Comparison of ENCODE assay signal across 2 cellular contexts in genomic region chr19:35027851-35028599, GRCh38.
TF ChIP-seq lines count a peak whose summit lies in the region.

No MANE protein-coding gene starts in this region.

TF ChIP-seq in HEK293, 187 proteins besides CTCF, POLR2A, EP300 and RAD21 (continues in another document):
- TF ChIP-seq ZNF585B (tag by site-specific recombination; IDR thresholded peaks at IDR 0.05) (no peak), GLI2 (tag by site-specific recombination; IDR thresholded peaks at IDR 0.05; ENCODE audit: borderline replicate concordance, low read depth) (no peak), ZNF530 (tag by site-specific recombination; IDR thresholded peaks at IDR 0.05; ENCODE audit: low read depth) (no peak), OSR2 (tag by site-specific recombination; IDR thresholded peaks at IDR 0.05) (no peak), YY1 (tag by site-specific recombination; IDR thresholded peaks at IDR 0.05) (no peak), ZNF791 (tag by site-specific recombination; IDR thresholded peaks at IDR 0.05) (no peak), ZNF548 (tag by site-specific recombination; IDR thresholded peaks at IDR 0.05) (no peak), ZNF623 (tag by site-specific recombination; IDR thresholded peaks at IDR 0.05) (no peak), HIC1 (tag by site-specific recombination; IDR thresholded peaks at IDR 0.05) (peak; percentile 59; the same call in 1 of the 2 replicates), KLF17 (tag by site-specific recombination; IDR thresholded peaks at IDR 0.05) (0 out of 2 replicates have a peak, but pooled peaks have one; percentile 24), ZNF513 (tag by site-specific recombination; IDR thresholded peaks at IDR 0.05) (no peak; the same call in 1 of the 2 replicates), ZNF660 (tag by site-specific recombination; IDR thresholded peaks at IDR 0.05) (no peak), KLF10 (tag by site-specific recombination; IDR thresholded peaks at IDR 0.05) (0 out of 2 replicates have a peak, but pooled peaks have one; percentile 30), ZSCAN30 (tag by site-specific recombination; IDR thresholded peaks at IDR 0.05) (0 out of 2 replicates have a peak, but pooled peaks have one; percentile 24), SCRT1 (tag by site-specific recombination; IDR thresholded peaks at IDR 0.05; ENCODE audit: borderline replicate concordance) (no peak), ZNF426 (tag by site-specific recombination; IDR thresholded peaks at IDR 0.05) (no peak), SALL2 (tag by site-specific recombination; IDR thresholded peaks at IDR 0.05; ENCODE audit: borderline replicate concordance) (no peak), GLI4 (tag by site-specific recombination; IDR thresholded peaks at IDR 0.05) (no peak), ZNF416 (tag by site-specific recombination; IDR thresholded peaks at IDR 0.05) (no peak), ZNF777 (tag by site-specific recombination; IDR thresholded peaks at IDR 0.05; ENCODE audit: borderline replicate concordance) (no peak), ZNF10 (tag by site-specific recombination; IDR thresholded peaks at IDR 0.05) (peak; percentile 50; the same call in 1 of the 2 replicates), KLF8 (tag by site-specific recombination; IDR thresholded peaks at IDR 0.05) (peak; percentile 57), ZBTB8A (tag by site-specific recombination; IDR thresholded peaks at IDR 0.05) (peak; percentile 41), ZNF18 (tag by site-specific recombination; IDR thresholded peaks at IDR 0.05) (no peak), ZNF23 (tag by site-specific recombination; IDR thresholded peaks at IDR 0.05; ENCODE audit: borderline replicate concordance) (no peak), ZNF157 (tag by site-specific recombination; IDR thresholded peaks at IDR 0.05) (no peak), WT1 (tag by site-specific recombination; IDR thresholded peaks at IDR 0.05) (no peak), ZFHX2 (tag by site-specific recombination; conservative IDR thresholded peaks at IDR 0.05) (no peak)

TF ChIP-seq in K562, 482 proteins besides CTCF, POLR2A, EP300 and RAD21 (continues in another document):
- TF ChIP-seq PHB2 (IDR thresholded peaks at IDR 0.05; ENCODE audit: low read depth) (no peak), TSHZ1 (CRISPR knock-in tag; IDR thresholded peaks at IDR 0.05) (no peak), SMARCA5 (IDR thresholded peaks at IDR 0.05) (peak; percentile 40; the same call in 1 of the 2 replicates), FUS (optimal IDR thresholded peaks at IDR 0.05; ENCODE audit: low read depth, low read length) (no peak), MAFG (tag; conservative IDR thresholded peaks at IDR 0.05) (no peak), SMARCA4 (IDR thresholded peaks at IDR 0.05) (no peak), ADNP (tag; IDR thresholded peaks at IDR 0.05) (peak; percentile 51), NFATC3 (IDR thresholded peaks at IDR 0.05) (no peak), RBM25 (IDR thresholded peaks at IDR 0.05; ENCODE audit: low read depth, low read length, severe bottlenecking) (peak; percentile 84), BRCA1 (IDR thresholded peaks at IDR 0.05) (no peak), BRCA1 (CRISPR knock-in tag; IDR thresholded peaks at IDR 0.05) (no peak), BCOR (IDR thresholded peaks at IDR 0.05) (peak; percentile 82), SUPT5H (IDR thresholded peaks at IDR 0.05) (peak; percentile 32; the same call in 1 of the 2 replicates), ELF4 (CRISPR knock-in tag; IDR thresholded peaks at IDR 0.05) (no peak), ZNF217 (CRISPR knock-in tag; IDR thresholded peaks at IDR 0.05) (no peak), FOXP4 (CRISPR knock-in tag; IDR thresholded peaks at IDR 0.05; ENCODE audit: borderline replicate concordance) (no peak), ETS1 (conservative IDR thresholded peaks at IDR 0.05; ENCODE audit: control insufficient read depth, low read depth, low read length) (no peak), MLLT1 (IDR thresholded peaks at IDR 0.05) (no peak), FOXJ3 (CRISPR knock-in tag; IDR thresholded peaks at IDR 0.05) (no peak), MEF2A (IDR thresholded peaks at IDR 0.05; ENCODE audit: control insufficient read depth, low read depth, low read length) (no peak), TCF3 (CRISPR knock-in tag; IDR thresholded peaks at IDR 0.05) (no peak), ARID4B (CRISPR knock-in tag; IDR thresholded peaks at IDR 0.05) (no peak), NCOA4 (IDR thresholded peaks at IDR 0.05; ENCODE audit: partially characterized antibody) (no peak), RCOR1 (IDR thresholded peaks at IDR 0.05; ENCODE audit: borderline replicate concordance in 1 of 2, low read depth in 2 of 2, low read length in 2 of 2) (peak in 1 of 2 experiments; percentile 48; a peak in 1 of 4 replicates), HES1 (IDR thresholded peaks at IDR 0.05; ENCODE audit: low read depth) (no peak), HDAC2 (IDR thresholded peaks at IDR 0.05) (no peak; the same call in 1 of the 2 replicates), RHOXF2B (CRISPR knock-in tag; conservative IDR thresholded peaks at IDR 0.05) (no peak), SREBF1 (IDR thresholded peaks at IDR 0.05; ENCODE audit: borderline replicate concordance, low read depth, low read length) (no peak), ETV1 (tag; conservative IDR thresholded peaks at IDR 0.05; ENCODE audit: low read depth) (no peak), TCF7 (IDR thresholded peaks at IDR 0.05; ENCODE audit: borderline replicate concordance) (no peak), ZBTB9 (CRISPR knock-in tag; IDR thresholded peaks at IDR 0.05) (no peak), SRSF9 (IDR thresholded peaks at IDR 0.05; ENCODE audit: borderline replicate concordance, low read depth, low read length) (no peak), KDM1A (IDR thresholded peaks at IDR 0.05) (peak; percentile 59 to 60), POU5F1 (IDR thresholded peaks at IDR 0.05; ENCODE audit: borderline replicate concordance, low read depth, low read length, partially characterized antibody) (no peak), TFAP4 (CRISPR knock-in tag; IDR thresholded peaks at IDR 0.05; ENCODE audit: borderline replicate concordance) (no peak), ZNF146 (CRISPR knock-in tag; IDR thresholded peaks at IDR 0.05; ENCODE audit: unreplicated experiment) (no peak), NRF1 (conservative IDR thresholded peaks at IDR 0.05 in 1 of 2, IDR thresholded peaks at IDR 0.05 in 1 of 2) (no peak), BHLHE40 (IDR thresholded peaks at IDR 0.05; ENCODE audit: low read length) (no peak)
